In genomic region chrX:22486326-22486725, GRCh38 we compare ENCODE assay signal across 26 cellular contexts.
DNase-seq lines count a peak whose midpoint lies in the region; ATAC-seq, FAIRE-seq and TF ChIP-seq lines count a peak whose summit lies in the region.
"Had no signal": no experiment of that assay in that cellular context is flagged by ENCODE, and none has a peak within 500 bp of the region (broad histone marks: within the 10 kb centered on the region; RNA-seq: fewer than 3 reads in every experiment).

No MANE protein-coding gene starts in this region.

- H2AFZ ChIP-seq in astrocyte (ENCODE audit: low read depth, low read length): no peak overlapping the region
- H2AFZ ChIP-seq: GM23248, parathyroid adenoma had no signal

- no peaks in the 10 kb centered on the region for H3K27me3 ChIP-seq in astrocyte (ENCODE audit: insufficient read depth, low read length)
- H3K27me3 ChIP-seq: body of pancreas, foreskin keratinocyte, left lung, Peyer's patch, thyroid gland had no signal

- DNase-seq in GM03348 (ENCODE audit: low spot score) (peak; percentile 2), NCI-H146 treated with DMSO at 0.1 percent for 48 hours (lab: John Stamatoyannopoulos, UW; ENCODE audit: unreplicated experiment) (peak; percentile 47), astrocyte (ENCODE audit: low read depth) (peak; percentile 57), myocyte (ENCODE audit: low read depth) (peak; percentile 3), COLO668 (lab: John Stamatoyannopoulos, UW; ENCODE audit: unreplicated experiment) (no peak), SKM-1 (lab: John Stamatoyannopoulos, UW; ENCODE audit: unreplicated experiment) (no peak)
- DNase-seq: activated CD4-positive, alpha-beta T cell treated with anti-CD3 and anti-CD28 coated beads for 1 hour; activated CD8-positive, alpha-beta T cell treated with anti-CD3 and anti-CD28 coated beads, Interleukin-2, amount 10 ng/mL, durations not matched to agents 7 days and 5 days; activated gamma-delta T cell; body of pancreas; CD8-positive, alpha-beta memory T cell; foreskin keratinocyte; GDM1; GM23248; left lung; NCI-H187; NCI-H446; nephron progenitor cell; Peyer's patch; T-cell; thyroid gland had no signal

- peak; percentile 72 for FAIRE-seq in astrocyte (lab: Jason Lieb, UNC)
- FAIRE-seq: GM18507 had no signal

- H3K36me3 Mint-ChIP-seq in astrocyte (ENCODE audit: low read depth, unreplicated experiment): no peaks in the 10 kb centered on the region
- H3K36me3 Mint-ChIP-seq: CD8-positive, alpha-beta memory T cell; T-cell had no signal

- no peak for ATAC-seq in GM18870 (IDR thresholded peaks at IDR 0.05; ENCODE audit: unreplicated experiment)
- ATAC-seq: activated CD8-positive, alpha-beta T cell treated with anti-CD3 and anti-CD28 coated beads, Interleukin-2, amount 10 ng/mL, durations not matched to agents 7 days and 5 days; body of pancreas; foreskin keratinocyte; left lung; sciatic nerve; T-cell had no signal

- no peak overlapping the region for H3K27ac ChIP-seq in astrocyte (ENCODE audit: low read depth, low read length)
- H3K27ac ChIP-seq: body of pancreas, foreskin keratinocyte, GM23248, left lung, parathyroid adenoma, Peyer's patch, thyroid gland had no signal

- H3K4me3 ChIP-seq in astrocyte (ENCODE audit: insufficient read depth, low read depth, low read length): no peak overlapping the region
- H3K4me3 ChIP-seq: body of pancreas, GM23248, left lung, Peyer's patch, thyroid gland had no signal

- no peaks in the 10 kb centered on the region for H3K4me1 ChIP-seq in astrocyte (ENCODE audit: insufficient read depth, low read length)
- H3K4me1 ChIP-seq: body of pancreas, foreskin keratinocyte, left lung, parathyroid adenoma, Peyer's patch, thyroid gland had no signal

- no peaks in the 10 kb centered on the region for H4K20me1 ChIP-seq in astrocyte (ENCODE audit: insufficient read depth, low read length)

- H3K27me3 Mint-ChIP-seq in astrocyte (ENCODE audit: low read depth, unreplicated experiment): no peaks in the 10 kb centered on the region
- H3K27me3 Mint-ChIP-seq: stimulated activated naive CD8-positive, alpha-beta T cell treated with anti-CD3 and anti-CD28 coated beads, Interleukin-15, Interleukin-2, amounts not matched to agents 100 ng/mL and 50 ng/mL, for 24 hours; T-cell had no signal

- H3K9me3 Mint-ChIP-seq in astrocyte (ENCODE audit: unreplicated experiment): no peaks in the 10 kb centered on the region
- H3K9me3 Mint-ChIP-seq: stimulated activated naive CD8-positive, alpha-beta T cell treated with anti-CD3 and anti-CD28 coated beads, Interleukin-15, Interleukin-2, amounts not matched to agents 100 ng/mL and 50 ng/mL, for 24 hours; T-cell had no signal

- no peak for TF ChIP-seq CTCF in astrocyte (IDR thresholded peaks at IDR 0.05; ENCODE audit: insufficient read depth, low read depth, low read length)

- H3K79me2 ChIP-seq in astrocyte (ENCODE audit: insufficient read depth, low read length): no peaks in the 10 kb centered on the region
- H3K79me2 ChIP-seq: parathyroid adenoma had no signal

- H3K36me3 ChIP-seq in astrocyte (ENCODE audit: insufficient read depth, low read length): no peaks in the 10 kb centered on the region
- H3K36me3 ChIP-seq: left lung, Peyer's patch, thyroid gland had no signal

- H3K4me2 ChIP-seq in astrocyte (ENCODE audit: low read length): no peak overlapping the region

- no peaks in the 10 kb centered on the region for H3K4me1 Mint-ChIP-seq in astrocyte (ENCODE audit: low read depth, unreplicated experiment)
- H3K4me1 Mint-ChIP-seq: CD8-positive, alpha-beta memory T cell; nephron progenitor cell; T-cell had no signal

- no peaks in the 10 kb centered on the region for H3K9me3 ChIP-seq in astrocyte (ENCODE audit: insufficient read depth, low read depth, low read length)
- H3K9me3 ChIP-seq: body of pancreas, left lung, Peyer's patch, thyroid gland had no signal

- no peak overlapping the region for H3K4me3 Mint-ChIP-seq in astrocyte (ENCODE audit: unreplicated experiment)
- H3K4me3 Mint-ChIP-seq: activated CD8-positive, alpha-beta T cell treated with anti-CD3 and anti-CD28 coated beads, Interleukin-2, amount 10 ng/mL, durations not matched to agents 7 days and 5 days; CD8-positive, alpha-beta memory T cell; nephron progenitor cell; stimulated activated naive CD8-positive, alpha-beta T cell treated with anti-CD3 and anti-CD28 coated beads, Interleukin-15, Interleukin-2, amounts not matched to agents 100 ng/mL and 50 ng/mL, for 24 hours; T-cell had no signal

- H3K27ac Mint-ChIP-seq in astrocyte (ENCODE audit: unreplicated experiment): no peak overlapping the region
- H3K27ac Mint-ChIP-seq: activated CD8-positive, alpha-beta T cell treated with anti-CD3 and anti-CD28 coated beads, Interleukin-2, amount 10 ng/mL, durations not matched to agents 7 days and 5 days; CD8-positive, alpha-beta memory T cell; nephron progenitor cell; stimulated activated naive CD8-positive, alpha-beta T cell treated with anti-CD3 and anti-CD28 coated beads, Interleukin-15, Interleukin-2, amounts not matched to agents 100 ng/mL and 50 ng/mL, for 24 hours; T-cell had no signal

- H3K9ac ChIP-seq in astrocyte (ENCODE audit: low read length): no peak overlapping the region
- H3K9ac ChIP-seq: GM23248, parathyroid adenoma had no signal

Comparison
In these comparisons a context has a peak if more than half of its experiments do, and no peak if none do; other contexts are left out.
1. DNase-seq: peak in GM03348 (single experiment), NCI-H146 treated with DMSO at 0.1 percent for 48 hours (single experiment), astrocyte (single experiment) and myocyte (single experiment); none in COLO668 (single experiment) and SKM-1 (single experiment).